33 cellular contexts compared by ENCODE assay signal in the genomic region with DNA sequence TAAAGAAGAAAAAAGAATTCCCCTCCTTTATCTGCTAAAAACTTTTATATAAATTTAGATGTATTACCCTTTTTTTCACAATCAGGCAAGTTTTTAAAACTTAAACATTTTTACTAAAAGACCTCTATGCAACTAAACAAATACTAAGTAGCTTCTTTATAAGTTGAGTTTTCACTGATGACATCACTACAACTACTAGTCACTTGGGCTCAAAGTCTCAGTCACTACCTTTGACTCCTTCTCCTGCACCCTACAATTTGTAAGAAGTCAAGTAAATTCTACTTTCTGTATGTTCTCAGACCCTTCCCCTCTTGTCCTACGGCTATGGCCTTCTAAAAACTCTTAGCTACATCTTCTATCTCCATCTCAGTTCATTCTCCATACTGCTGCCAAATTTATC. TPM values are rescaled to one million over a fixed set of nuclear protein-coding genes. Genes with fewer than 3 reads are reported as not detected.
"Had no signal": no experiment of that assay in that cellular context is flagged by ENCODE, and none has a peak within 500 bp of the region (broad histone marks: within the 10 kb centered on the region; RNA-seq: fewer than 3 reads in every experiment).

No MANE protein-coding gene starts in this region.

- H3K27ac ChIP-seq: adrenal gland, body of pancreas, epithelial cell of prostate, esophagus squamous epithelium, gastroesophageal sphincter, heart right ventricle had no signal

- H3K4me1 ChIP-seq: body of pancreas, esophagus squamous epithelium, gastroesophageal sphincter had no signal

- H3K27ac Mint-ChIP-seq: activated CD4-positive, alpha-beta memory T cell treated with anti-CD3 and anti-CD28 coated beads for 36 hours; activated CD4-positive, alpha-beta T cell treated with anti-CD3 and anti-CD28 coated beads for 36 hours; activated CD4-positive, alpha-beta T cell treated with anti-CD3 and anti-CD28 coated beads, Interleukin-2, amount 10 ng/mL, durations not matched to agents 24 days and 14 days; activated CD8-positive, alpha-beta memory T cell treated with anti-CD3 and anti-CD28 coated beads, Interleukin-2, amount 10 ng/mL, durations not matched to agents 7 days and 5 days; activated CD8-positive, alpha-beta T cell treated with anti-CD3 and anti-CD28 coated beads, Interleukin-2, amount 10 ng/mL, durations not matched to agents 7 days and 5 days; activated naive CD4-positive, alpha-beta T cell treated with anti-CD3 and anti-CD28 coated beads for 36 hours; activated naive CD4-positive, alpha-beta T cell treated with anti-CD3 and anti-CD28 coated beads, Interleukin-2, amount 50 U/mL, for 24 hours; activated T-helper 1 cell treated with anti-CD3 and anti-CD28 coated beads, Interleukin-12 subunit alpha, Interleukin-12 subunit beta, Interleukin-2, Interleukin-4 antibody, amounts not matched to agents 30 ng/mL and 10 ng/mL and 1 ng/mL, durations not matched to agents 14 hours and 24 hours and 36 hours; activated T-helper 2 cell treated with anti-CD3 and anti-CD28 coated beads, Interferon-gamma antibody, Interleukin-2, Interleukin-4, amounts not matched to agents 10 μg/mL and 5 μg/mL and 100 μg/mL, durations not matched to agents 14 hours and 24 hours and 36 hours had no signal

- H3K36me3 ChIP-seq: adrenal gland, esophagus squamous epithelium, gastroesophageal sphincter, heart right ventricle had no signal

- FAIRE-seq: colon, endometrium, endothelial cell of umbilical vein had no signal

- DNase-seq: activated CD4-positive, alpha-beta memory T cell treated with anti-CD3 and anti-CD28 coated beads for 36 hours; activated CD4-positive, alpha-beta T cell treated with anti-CD3 and anti-CD28 coated beads for 36 hours; activated CD4-positive, CD25-positive, alpha-beta regulatory T cell; activated CD4-positive, CD25-positive, alpha-beta regulatory T cell treated with anti-CD3 and anti-CD28 coated beads, Interleukin-2, amount 50 U/mL, for 72 hours; activated CD8-positive, alpha-beta memory T cell treated with anti-CD3 and anti-CD28 coated beads, Interleukin-2, amount 10 ng/mL, durations not matched to agents 7 days and 5 days; activated CD8-positive, alpha-beta memory T cell treated with anti-CD3 and anti-CD28 coated beads, Interleukin-2, amount 50 U/mL, for 4 hours; activated CD8-positive, alpha-beta T cell treated with anti-CD3 and anti-CD28 coated beads, Interleukin-2, amount 10 ng/mL, durations not matched to agents 7 days and 5 days; activated effector memory CD4-positive, alpha-beta T cell treated with anti-CD3 and anti-CD28 coated beads, Interleukin-2, amount 50 U/mL, for 16 hours; activated naive CD4-positive, alpha-beta T cell treated with anti-CD3 and anti-CD28 coated beads for 36 hours; activated T-cell treated with anti-CD3 and anti-CD28 coated beads, Interleukin-2, amount 50 U/mL, for 1 hour; activated T-cell treated with anti-CD3 and anti-CD28 coated beads, Interleukin-2, amount 50 U/mL, for 48 hours; adrenal gland; amygdala; aorta; body of pancreas; caudate nucleus; cortex of kidney; effector CD8-positive, alpha-beta T cell; esophagus squamous epithelium; foreskin melanocyte; heart right ventricle; T-helper 1 cell; T-helper 2 cell had no signal

- H3K9me3 Mint-ChIP-seq: activated CD4-positive, alpha-beta memory T cell treated with anti-CD3 and anti-CD28 coated beads for 36 hours; activated naive CD4-positive, alpha-beta T cell treated with anti-CD3 and anti-CD28 coated beads for 36 hours; activated naive CD4-positive, alpha-beta T cell treated with anti-CD3 and anti-CD28 coated beads, Interleukin-2, amount 50 U/mL, for 24 hours; activated T-helper 1 cell treated with anti-CD3 and anti-CD28 coated beads, Interleukin-12 subunit alpha, Interleukin-12 subunit beta, Interleukin-2, Interleukin-4 antibody, amounts not matched to agents 30 ng/mL and 10 ng/mL and 1 ng/mL, durations not matched to agents 14 hours and 24 hours and 36 hours; activated T-helper 2 cell treated with anti-CD3 and anti-CD28 coated beads, Interferon-gamma antibody, Interleukin-2, Interleukin-4, amounts not matched to agents 10 μg/mL and 5 μg/mL and 100 μg/mL, durations not matched to agents 14 hours and 24 hours and 36 hours had no signal

- H3K27me3 ChIP-seq: adrenal gland, body of pancreas, esophagus squamous epithelium, gastroesophageal sphincter, heart right ventricle had no signal

- H3K4me3 Mint-ChIP-seq: activated CD4-positive, alpha-beta memory T cell treated with anti-CD3 and anti-CD28 coated beads for 36 hours; activated CD4-positive, alpha-beta T cell treated with anti-CD3 and anti-CD28 coated beads for 36 hours; activated CD4-positive, alpha-beta T cell treated with anti-CD3 and anti-CD28 coated beads, Interleukin-2, amount 10 ng/mL, durations not matched to agents 24 days and 14 days; activated CD8-positive, alpha-beta memory T cell treated with anti-CD3 and anti-CD28 coated beads, Interleukin-2, amount 10 ng/mL, durations not matched to agents 7 days and 5 days; activated CD8-positive, alpha-beta T cell treated with anti-CD3 and anti-CD28 coated beads, Interleukin-2, amount 10 ng/mL, durations not matched to agents 7 days and 5 days; activated naive CD4-positive, alpha-beta T cell treated with anti-CD3 and anti-CD28 coated beads for 36 hours; activated naive CD4-positive, alpha-beta T cell treated with anti-CD3 and anti-CD28 coated beads, Interleukin-2, amount 50 U/mL, for 24 hours; activated T-helper 1 cell treated with anti-CD3 and anti-CD28 coated beads, Interleukin-12 subunit alpha, Interleukin-12 subunit beta, Interleukin-2, Interleukin-4 antibody, amounts not matched to agents 30 ng/mL and 10 ng/mL and 1 ng/mL, durations not matched to agents 14 hours and 24 hours and 36 hours had no signal

- H3K27me3 Mint-ChIP-seq: activated CD4-positive, alpha-beta memory T cell treated with anti-CD3 and anti-CD28 coated beads for 36 hours; activated CD4-positive, alpha-beta T cell treated with anti-CD3 and anti-CD28 coated beads for 36 hours; activated CD4-positive, alpha-beta T cell treated with anti-CD3 and anti-CD28 coated beads, Interleukin-2, amount 10 ng/mL, durations not matched to agents 24 days and 14 days; activated CD8-positive, alpha-beta memory T cell treated with anti-CD3 and anti-CD28 coated beads, Interleukin-2, amount 10 ng/mL, durations not matched to agents 7 days and 5 days; activated naive CD4-positive, alpha-beta T cell treated with anti-CD3 and anti-CD28 coated beads, Interleukin-2, amount 50 U/mL, for 24 hours had no signal

- H3K4me3 ChIP-seq: adrenal gland, body of pancreas, esophagus squamous epithelium, gastroesophageal sphincter, heart right ventricle had no signal

- ATAC-seq: activated CD4-positive, alpha-beta T cell treated with anti-CD3 and anti-CD28 coated beads for 36 hours; activated CD8-positive, alpha-beta memory T cell treated with anti-CD3 and anti-CD28 coated beads, Interleukin-2, amount 10 ng/mL, durations not matched to agents 7 days and 5 days; activated CD8-positive, alpha-beta T cell treated with anti-CD3 and anti-CD28 coated beads, Interleukin-2, amount 10 ng/mL, durations not matched to agents 7 days and 5 days; body of pancreas; gastroesophageal sphincter; heart right ventricle had no signal

- H3K9me3 ChIP-seq: adrenal gland, body of pancreas, esophagus squamous epithelium, gastroesophageal sphincter, heart right ventricle had no signal

RNA-seq across cellular contexts. Expression of a gene that starts 38.4 kb away (rescaled TPM):
- total RNA-seq: dermis microvascular lymphatic vessel endothelial cell, endothelial cell of umbilical vein had no signal
